In the genomic region with DNA sequence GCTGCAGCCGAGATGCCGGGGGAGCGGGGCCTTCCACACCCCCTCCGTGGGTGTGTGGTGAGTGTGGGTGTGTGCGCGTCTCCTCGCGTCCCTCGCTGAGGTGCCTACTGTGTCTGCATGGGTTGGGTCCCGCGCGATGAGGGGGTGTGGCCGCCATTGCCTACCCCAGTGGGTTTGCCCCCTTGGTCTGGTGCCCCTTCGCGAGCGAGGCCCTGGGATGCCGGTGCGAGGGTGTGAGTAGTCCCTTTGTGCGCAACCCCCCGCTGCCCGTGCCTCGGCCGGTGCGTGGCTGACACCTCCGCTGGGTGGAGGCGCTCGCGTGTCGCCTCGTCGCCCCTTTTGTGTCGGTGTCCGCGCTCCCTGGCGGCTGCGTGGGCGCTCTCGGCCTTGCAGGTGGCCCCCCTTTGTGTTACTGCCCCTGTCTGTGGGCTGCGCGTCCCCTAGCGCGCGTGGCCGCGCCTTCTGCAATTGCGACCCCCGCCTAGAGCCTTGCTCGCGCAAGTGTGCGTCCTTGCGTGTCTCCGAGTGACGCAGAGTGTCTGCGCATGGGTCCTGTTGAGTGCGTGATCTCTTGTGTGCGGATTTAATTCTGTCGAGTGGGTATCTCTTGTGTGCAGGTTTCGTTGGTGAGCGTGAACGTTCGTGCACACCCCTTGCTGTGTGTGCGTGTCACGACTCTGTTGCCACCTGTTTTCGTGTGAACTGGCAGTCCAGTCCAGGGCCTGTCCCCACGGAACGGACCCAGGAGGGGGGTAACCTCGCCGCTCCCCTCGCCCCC, we compare ENCODE assay signal across 1 cellular context.
A peak's percentile ranks its signal among the peaks of the same experiment; 100 is the strongest.
TF ChIP-seq lines count a peak whose summit lies in the region.

No MANE protein-coding gene starts in this region.

TF ChIP-seq in HepG2, 621 proteins besides CTCF, POLR2A, EP300 and RAD21 (continued from another document and continues in another):
- TF ChIP-seq, protein P1, sequence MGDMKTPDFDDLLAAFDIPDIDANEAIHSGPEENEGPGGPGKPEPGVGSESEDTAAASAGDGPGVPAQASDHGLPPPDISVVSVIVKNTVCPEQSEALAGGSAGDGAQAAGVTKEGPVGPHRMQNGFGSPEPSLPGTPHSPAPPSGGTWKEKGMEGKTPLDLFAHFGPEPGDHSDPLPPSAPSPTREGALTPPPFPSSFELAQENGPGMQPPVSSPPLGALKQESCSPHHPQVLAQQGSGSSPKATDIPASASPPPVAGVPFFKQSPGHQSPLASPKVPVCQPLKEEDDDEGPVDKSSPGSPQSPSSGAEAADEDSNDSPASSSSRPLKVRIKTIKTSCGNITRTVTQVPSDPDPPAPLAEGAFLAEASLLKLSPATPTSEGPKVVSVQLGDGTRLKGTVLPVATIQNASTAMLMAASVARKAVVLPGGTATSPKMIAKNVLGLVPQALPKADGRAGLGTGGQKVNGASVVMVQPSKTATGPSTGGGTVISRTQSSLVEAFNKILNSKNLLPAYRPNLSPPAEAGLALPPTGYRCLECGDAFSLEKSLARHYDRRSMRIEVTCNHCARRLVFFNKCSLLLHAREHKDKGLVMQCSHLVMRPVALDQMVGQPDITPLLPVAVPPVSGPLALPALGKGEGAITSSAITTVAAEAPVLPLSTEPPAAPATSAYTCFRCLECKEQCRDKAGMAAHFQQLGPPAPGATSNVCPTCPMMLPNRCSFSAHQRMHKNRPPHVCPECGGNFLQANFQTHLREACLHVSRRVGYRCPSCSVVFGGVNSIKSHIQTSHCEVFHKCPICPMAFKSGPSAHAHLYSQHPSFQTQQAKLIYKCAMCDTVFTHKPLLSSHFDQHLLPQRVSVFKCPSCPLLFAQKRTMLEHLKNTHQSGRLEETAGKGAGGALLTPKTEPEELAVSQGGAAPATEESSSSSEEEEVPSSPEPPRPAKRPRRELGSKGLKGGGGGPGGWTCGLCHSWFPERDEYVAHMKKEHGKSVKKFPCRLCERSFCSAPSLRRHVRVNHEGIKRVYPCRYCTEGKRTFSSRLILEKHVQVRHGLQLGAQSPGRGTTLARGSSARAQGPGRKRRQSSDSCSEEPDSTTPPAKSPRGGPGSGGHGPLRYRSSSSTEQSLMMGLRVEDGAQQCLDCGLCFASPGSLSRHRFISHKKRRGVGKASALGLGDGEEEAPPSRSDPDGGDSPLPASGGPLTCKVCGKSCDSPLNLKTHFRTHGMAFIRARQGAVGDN (CRISPR knock-in tag; IDR thresholded peaks at IDR 0.05) = peak; percentile 65
- TF ChIP-seq, protein P2, sequence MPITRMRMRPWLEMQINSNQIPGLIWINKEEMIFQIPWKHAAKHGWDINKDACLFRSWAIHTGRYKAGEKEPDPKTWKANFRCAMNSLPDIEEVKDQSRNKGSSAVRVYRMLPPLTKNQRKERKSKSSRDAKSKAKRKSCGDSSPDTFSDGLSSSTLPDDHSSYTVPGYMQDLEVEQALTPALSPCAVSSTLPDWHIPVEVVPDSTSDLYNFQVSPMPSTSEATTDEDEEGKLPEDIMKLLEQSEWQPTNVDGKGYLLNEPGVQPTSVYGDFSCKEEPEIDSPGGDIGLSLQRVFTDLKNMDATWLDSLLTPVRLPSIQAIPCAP (CRISPR knock-in tag; IDR thresholded peaks at IDR 0.05; ENCODE audit: low read depth) = 0 out of 2 replicates have a peak, but pooled peaks have one; percentile 37
- TF ChIP-seq HOXA7 (CRISPR knock-in tag; IDR thresholded peaks at IDR 0.05) (0 out of 2 replicates have a peak, but pooled peaks have one; percentile 56), PCBP2 (optimal IDR thresholded peaks at IDR 0.05; ENCODE audit: low read depth, low read length, poor library complexity, severe bottlenecking) (no peak), EEA1 (CRISPR knock-in tag; IDR thresholded peaks at IDR 0.05; ENCODE audit: borderline replicate concordance) (no peak), RBM22 (optimal IDR thresholded peaks at IDR 0.05; ENCODE audit: low read length) (peak; percentile 22), ZNF350 (CRISPR knock-in tag; IDR thresholded peaks at IDR 0.05; ENCODE audit: borderline replicate concordance, low read depth) (0 out of 2 replicates have a peak, but pooled peaks have one; percentile 56), ZMYM3 (CRISPR knock-in tag; IDR thresholded peaks at IDR 0.05) (peak; percentile 46; the same call in 1 of the 2 replicates), GFI1 (CRISPR knock-in tag; IDR thresholded peaks at IDR 0.05; ENCODE audit: borderline replicate concordance) (0 out of 2 replicates have a peak, but pooled peaks have one; percentile 38), AGO1 (IDR thresholded peaks at IDR 0.05; ENCODE audit: low read depth, low read length, poor library complexity, severe bottlenecking) (peak; percentile 3), ZNF160 (CRISPR knock-in tag; IDR thresholded peaks at IDR 0.05) (0 out of 2 replicates have a peak, but pooled peaks have one; percentile 16), ZNF768 (CRISPR knock-in tag; IDR thresholded peaks at IDR 0.05) (peak; percentile 66; the same call in 1 of the 2 replicates), ASH2L (IDR thresholded peaks at IDR 0.05; ENCODE audit: insufficient read length, low read depth, low read length) (no peak), ZNF841 (CRISPR knock-in tag; IDR thresholded peaks at IDR 0.05; ENCODE audit: borderline replicate concordance) (no peak), CEBPB (IDR thresholded peaks at IDR 0.05; ENCODE audit: borderline replicate concordance, low read depth, low read length) (no peak), ZNF34 (CRISPR knock-in tag; IDR thresholded peaks at IDR 0.05; ENCODE audit: borderline replicate concordance) (0 out of 2 replicates have a peak, but pooled peaks have one; percentile 22), ZNF615 (CRISPR knock-in tag; IDR thresholded peaks at IDR 0.05; ENCODE audit: borderline replicate concordance) (no peak), ZNF138 (CRISPR knock-in tag; IDR thresholded peaks at IDR 0.05; ENCODE audit: low read depth) (peak; percentile 50; the same call in 1 of the 2 replicates), MYC (CRISPR knock-in tag; IDR thresholded peaks at IDR 0.05; ENCODE audit: borderline replicate concordance) (peak; percentile 12; the same call in 1 of the 2 replicates), POGZ (CRISPR knock-in tag; IDR thresholded peaks at IDR 0.05) (peak; percentile 41; the same call in 1 of the 2 replicates), ZNF891 (CRISPR knock-in tag; IDR thresholded peaks at IDR 0.05) (peak; percentile 69), DR1 (CRISPR knock-in tag; IDR thresholded peaks at IDR 0.05) (0 out of 2 replicates have a peak, but pooled peaks have one; percentile 33), NCOA2 (CRISPR knock-in tag; IDR thresholded peaks at IDR 0.05) (0 out of 2 replicates have a peak, but pooled peaks have one; percentile 14)
- TF ChIP-seq, protein P3, sequence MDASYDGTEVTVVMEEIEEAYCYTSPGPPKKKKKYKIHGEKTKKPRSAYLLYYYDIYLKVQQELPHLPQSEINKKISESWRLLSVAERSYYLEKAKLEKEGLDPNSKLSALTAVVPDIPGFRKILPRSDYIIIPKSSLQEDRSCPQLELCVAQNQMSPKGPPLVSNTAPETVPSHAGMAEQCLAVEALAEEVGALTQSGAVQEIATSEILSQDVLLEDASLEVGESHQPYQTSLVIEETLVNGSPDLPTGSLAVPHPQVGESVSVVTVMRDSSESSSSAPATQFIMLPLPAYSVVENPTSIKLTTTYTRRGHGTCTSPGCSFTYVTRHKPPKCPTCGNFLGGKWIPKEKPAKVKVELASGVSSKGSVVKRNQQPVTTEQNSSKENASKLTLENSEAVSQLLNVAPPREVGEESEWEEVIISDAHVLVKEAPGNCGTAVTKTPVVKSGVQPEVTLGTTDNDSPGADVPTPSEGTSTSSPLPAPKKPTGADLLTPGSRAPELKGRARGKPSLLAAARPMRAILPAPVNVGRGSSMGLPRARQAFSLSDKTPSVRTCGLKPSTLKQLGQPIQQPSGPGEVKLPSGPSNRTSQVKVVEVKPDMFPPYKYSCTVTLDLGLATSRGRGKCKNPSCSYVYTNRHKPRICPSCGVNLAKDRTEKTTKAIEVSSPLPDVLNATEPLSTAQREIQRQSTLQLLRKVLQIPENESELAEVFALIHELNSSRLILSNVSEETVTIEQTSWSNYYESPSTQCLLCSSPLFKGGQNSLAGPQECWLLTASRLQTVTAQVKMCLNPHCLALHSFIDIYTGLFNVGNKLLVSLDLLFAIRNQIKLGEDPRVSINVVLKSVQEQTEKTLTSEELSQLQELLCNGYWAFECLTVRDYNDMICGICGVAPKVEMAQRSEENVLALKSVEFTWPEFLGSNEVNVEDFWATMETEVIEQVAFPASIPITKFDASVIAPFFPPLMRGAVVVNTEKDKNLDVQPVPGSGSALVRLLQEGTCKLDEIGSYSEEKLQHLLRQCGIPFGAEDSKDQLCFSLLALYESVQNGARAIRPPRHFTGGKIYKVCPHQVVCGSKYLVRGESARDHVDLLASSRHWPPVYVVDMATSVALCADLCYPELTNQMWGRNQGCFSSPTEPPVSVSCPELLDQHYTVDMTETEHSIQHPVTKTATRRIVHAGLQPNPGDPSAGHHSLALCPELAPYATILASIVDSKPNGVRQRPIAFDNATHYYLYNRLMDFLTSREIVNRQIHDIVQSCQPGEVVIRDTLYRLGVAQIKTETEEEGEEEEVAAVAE (CRISPR knock-in tag; IDR thresholded peaks at IDR 0.05; ENCODE audit: borderline replicate concordance) = peak; percentile 21; the same call in 1 of the 2 replicates
- TF ChIP-seq, protein P4, sequence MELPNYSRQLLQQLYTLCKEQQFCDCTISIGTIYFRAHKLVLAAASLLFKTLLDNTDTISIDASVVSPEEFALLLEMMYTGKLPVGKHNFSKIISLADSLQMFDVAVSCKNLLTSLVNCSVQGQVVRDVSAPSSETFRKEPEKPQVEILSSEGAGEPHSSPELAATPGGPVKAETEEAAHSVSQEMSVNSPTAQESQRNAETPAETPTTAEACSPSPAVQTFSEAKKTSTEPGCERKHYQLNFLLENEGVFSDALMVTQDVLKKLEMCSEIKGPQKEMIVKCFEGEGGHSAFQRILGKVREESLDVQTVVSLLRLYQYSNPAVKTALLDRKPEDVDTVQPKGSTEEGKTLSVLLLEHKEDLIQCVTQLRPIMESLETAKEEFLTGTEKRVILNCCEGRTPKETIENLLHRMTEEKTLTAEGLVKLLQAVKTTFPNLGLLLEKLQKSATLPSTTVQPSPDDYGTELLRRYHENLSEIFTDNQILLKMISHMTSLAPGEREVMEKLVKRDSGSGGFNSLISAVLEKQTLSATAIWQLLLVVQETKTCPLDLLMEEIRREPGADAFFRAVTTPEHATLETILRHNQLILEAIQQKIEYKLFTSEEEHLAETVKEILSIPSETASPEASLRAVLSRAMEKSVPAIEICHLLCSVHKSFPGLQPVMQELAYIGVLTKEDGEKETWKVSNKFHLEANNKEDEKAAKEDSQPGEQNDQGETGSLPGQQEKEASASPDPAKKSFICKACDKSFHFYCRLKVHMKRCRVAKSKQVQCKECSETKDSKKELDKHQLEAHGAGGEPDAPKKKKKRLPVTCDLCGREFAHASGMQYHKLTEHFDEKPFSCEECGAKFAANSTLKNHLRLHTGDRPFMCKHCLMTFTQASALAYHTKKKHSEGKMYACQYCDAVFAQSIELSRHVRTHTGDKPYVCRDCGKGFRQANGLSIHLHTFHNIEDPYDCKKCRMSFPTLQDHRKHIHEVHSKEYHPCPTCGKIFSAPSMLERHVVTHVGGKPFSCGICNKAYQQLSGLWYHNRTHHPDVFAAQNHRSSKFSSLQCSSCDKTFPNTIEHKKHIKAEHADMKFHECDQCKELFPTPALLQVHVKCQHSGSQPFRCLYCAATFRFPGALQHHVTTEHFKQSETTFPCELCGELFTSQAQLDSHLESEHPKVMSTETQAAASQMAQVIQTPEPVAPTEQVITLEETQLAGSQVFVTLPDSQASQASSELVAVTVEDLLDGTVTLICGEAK (IDR thresholded peaks at IDR 0.05) = no peak
- TF ChIP-seq, protein P4 (CRISPR knock-in tag; IDR thresholded peaks at IDR 0.05) = peak; percentile 39; the same call in 1 of the 2 replicates
- TF ChIP-seq, protein P5, sequence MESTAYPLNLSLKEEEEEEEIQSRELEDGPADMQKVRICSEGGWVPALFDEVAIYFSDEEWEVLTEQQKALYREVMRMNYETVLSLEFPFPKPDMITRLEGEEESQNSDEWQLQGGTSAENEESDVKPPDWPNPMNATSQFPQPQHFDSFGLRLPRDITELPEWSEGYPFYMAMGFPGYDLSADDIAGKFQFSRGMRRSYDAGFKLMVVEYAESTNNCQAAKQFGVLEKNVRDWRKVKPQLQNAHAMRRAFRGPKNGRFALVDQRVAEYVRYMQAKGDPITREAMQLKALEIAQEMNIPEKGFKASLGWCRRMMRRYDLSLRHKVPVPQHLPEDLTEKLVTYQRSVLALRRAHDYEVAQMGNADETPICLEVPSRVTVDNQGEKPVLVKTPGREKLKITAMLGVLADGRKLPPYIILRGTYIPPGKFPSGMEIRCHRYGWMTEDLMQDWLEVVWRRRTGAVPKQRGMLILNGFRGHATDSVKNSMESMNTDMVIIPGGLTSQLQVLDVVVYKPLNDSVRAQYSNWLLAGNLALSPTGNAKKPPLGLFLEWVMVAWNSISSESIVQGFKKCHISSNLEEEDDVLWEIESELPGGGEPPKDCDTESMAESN (CRISPR knock-in tag; conservative IDR thresholded peaks at IDR 0.05) = peak; percentile 46
- TF ChIP-seq, protein P6, sequence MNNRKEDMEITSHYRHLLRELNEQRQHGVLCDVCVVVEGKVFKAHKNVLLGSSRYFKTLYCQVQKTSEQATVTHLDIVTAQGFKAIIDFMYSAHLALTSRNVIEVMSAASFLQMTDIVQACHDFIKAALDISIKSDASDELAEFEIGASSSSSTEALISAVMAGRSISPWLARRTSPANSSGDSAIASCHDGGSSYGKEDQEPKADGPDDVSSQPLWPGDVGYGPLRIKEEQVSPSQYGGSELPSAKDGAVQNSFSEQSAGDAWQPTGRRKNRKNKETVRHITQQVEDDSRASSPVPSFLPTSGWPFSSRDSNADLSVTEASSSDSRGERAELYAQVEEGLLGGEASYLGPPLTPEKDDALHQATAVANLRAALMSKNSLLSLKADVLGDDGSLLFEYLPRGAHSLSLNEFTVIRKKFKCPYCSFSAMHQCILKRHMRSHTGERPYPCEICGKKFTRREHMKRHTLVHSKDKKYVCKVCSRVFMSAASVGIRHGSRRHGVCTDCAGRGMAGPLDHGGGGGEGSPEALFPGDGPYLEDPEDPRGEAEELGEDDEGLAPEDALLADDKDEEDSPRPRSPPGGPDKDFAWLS (CRISPR knock-in tag; IDR thresholded peaks at IDR 0.05; ENCODE audit: borderline replicate concordance) = no peak
